In the genomic region with DNA sequence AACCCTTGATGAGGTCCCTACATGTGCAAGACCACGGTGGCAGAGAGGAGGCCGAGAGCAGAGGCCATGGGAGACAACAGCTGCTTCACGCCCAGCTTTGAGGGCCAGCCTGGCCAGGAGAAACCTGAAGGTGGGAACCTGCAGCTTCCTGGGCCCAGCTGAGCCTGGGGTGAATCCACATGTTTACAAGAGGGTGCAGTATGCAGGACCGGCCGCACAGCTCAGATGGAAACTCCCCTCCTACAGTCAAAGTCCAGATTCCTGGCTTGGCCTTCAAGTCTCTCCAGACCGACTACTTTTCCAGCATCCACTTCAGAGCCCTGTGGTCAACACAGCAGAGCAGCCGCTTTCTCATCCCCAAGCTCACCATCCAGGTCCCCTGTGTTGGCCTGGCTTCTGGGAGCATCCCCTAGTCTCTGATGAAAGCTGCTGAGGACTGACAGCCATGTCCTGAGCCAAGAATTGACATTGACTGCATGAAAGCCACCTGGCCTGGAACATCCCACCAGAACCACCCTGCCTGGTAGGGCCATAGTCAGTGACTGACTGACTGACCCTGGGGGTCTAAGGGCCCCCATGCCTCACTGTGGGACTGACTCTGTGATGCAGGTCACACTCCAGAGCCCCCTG, we compare ENCODE assay signal across 24 cellular contexts. TPM values are rescaled to one million over a fixed set of nuclear protein-coding genes. Genes with fewer than 3 reads are reported as not detected.
DNase-seq lines count a peak whose midpoint lies in the region; ATAC-seq, FAIRE-seq and TF ChIP-seq lines count a peak whose summit lies in the region.
"Had no signal": no experiment of that assay in that cellular context is flagged by ENCODE, and none has a peak within 500 bp of the region (broad histone marks: within the 10 kb centered on the region; RNA-seq: fewer than 3 reads in every experiment).

No MANE protein-coding gene starts in this region.

- peak overlapping the region; percentile 25 for H3K23ac ChIP-seq in neuronal stem cell (ENCODE audit: low read depth, low read length, poor library complexity)

- H2BK5ac ChIP-seq in neuronal stem cell (ENCODE audit: low read length): no peak overlapping the region

- peak overlapping the region; percentile 33 for H2BK15ac ChIP-seq in neuronal stem cell (ENCODE audit: low read length)

- in situ Hi-C loops in HepG2 (cut with HindIII; ENCODE audit: extremely low pct_ligation_motif_present, low pct_unique_long_range_greater_than_20kb): no loop called here

- H3K9me3 ChIP-seq in HepG2 (ENCODE audit: low read length) (no peaks in the 10 kb centered on the region), right lobe of liver (no peaks in the 10 kb centered on the region), hepatocyte (ENCODE audit: low read depth) (no peaks in the 10 kb centered on the region), neuronal stem cell (replicated peaks in 1 of 2; ENCODE audit: control insufficient read depth in 2 of 2, insufficient read depth in 1 of 2, low read depth in 1 of 2, low read length in 2 of 2) (peaks cover 4 to 15% of the 10 kb centered on the region in 2 donors)
- H3K9me3 ChIP-seq: HAP-1, SJCRH30 had no signal

- WGBS in HepG2 (ENCODE audit: low lambda C conversion rate): 20% methylated on average over 4 of the region's 7 CpGs
- no CpG with 5 or more reads among the region's 7 CpGs for WGBS in right lobe of liver (ENCODE audit: insufficient coverage, low coverage, low lambda C conversion rate, missing lambda C conversion rate)
- 86% methylated on average over 7 of the region's 7 CpGs for WGBS in hepatocyte (ENCODE audit: low lambda C conversion rate, missing lambda C conversion rate)
- WGBS in neuronal stem cell (ENCODE audit: extremely low coverage in 2 of 2, insufficient read length in 2 of 2, insufficient replicate concordance in 1 of 2), 2 donors: no CpG with 5 or more reads among the region's 7 CpGs

- H3K9ac ChIP-seq in HepG2 (ENCODE audit: insufficient read depth, low read depth, low read length): no peak overlapping the region
- no peak overlapping the region for H3K9ac ChIP-seq in neuronal stem cell (ENCODE audit: low read depth, low read length, poor library complexity)

- no peak overlapping the region for H3K4ac ChIP-seq in neuronal stem cell (ENCODE audit: low read length)

- TF ChIP-seq POLR2A in HepG2 (IDR thresholded peaks at IDR 0.05; ENCODE audit: insufficient read depth in 1 of 2, low read depth in 2 of 2, low read length in 2 of 2) (no peak), right lobe of liver (IDR thresholded peaks at IDR 0.05) (no peak)

- no TSS peak for BruUV-seq in HepG2 (replicated peaks; lab: Mats Ljungman, UMichigan)

- H3K36me3 ChIP-seq in HepG2 (replicated peaks in 1 of 2; ENCODE audit: control insufficient read depth in 1 of 2, insufficient read depth in 2 of 2, low read length in 2 of 2) (no peaks in the 10 kb centered on the region), right lobe of liver (no peaks in the 10 kb centered on the region), hepatocyte (replicated peaks; ENCODE audit: insufficient read depth, low read depth) (no peaks in the 10 kb centered on the region), neuronal stem cell (replicated peaks in 1 of 2; ENCODE audit: control insufficient read depth in 2 of 2, insufficient read depth in 2 of 2, low read length in 2 of 2) (no peaks in the 10 kb centered on the region)
- H3K36me3 ChIP-seq: HAP-1, SJCRH30 had no signal

- H4K8ac ChIP-seq in neuronal stem cell (ENCODE audit: low read depth, low read length): no peak overlapping the region

- peak overlapping the region; percentile 20; the same call in 1 of the 2 replicates for H3K4me2 ChIP-seq in HepG2 (ENCODE audit: low read depth, low read length)
- H3K4me2 ChIP-seq in hepatocyte: no peak overlapping the region
- H3K4me2 ChIP-seq in neuronal stem cell (ENCODE audit: insufficient read depth, low read length, poor library complexity, severe bottlenecking): no peak overlapping the region
- H3K4me2 ChIP-seq: PC-9 had no signal

- peak; percentile 77 for ATAC-seq in HepG2
- no peak for ATAC-seq in right lobe of liver
- ATAC-seq in GM18519 (IDR thresholded peaks at IDR 0.05; ENCODE audit: low FRiP score, unreplicated experiment): no peak
- ATAC-seq: K562, Right ventricle myocardium inferior, SK-N-SH treated with all-trans-retinoic acid at 6 μM for 48 hours had no signal

- CTCF ChIA-PET in HepG2 (lab: Yijun Ruan, JAX; ENCODE audit: low intra/inter-chr PET ratio, low total read pairs): no interaction called here

- TF ChIP-seq RAD21 in HepG2 (CRISPR knock-in tag; IDR thresholded peaks at IDR 0.05): no peak

- H2AK5ac ChIP-seq in neuronal stem cell (ENCODE audit: low read depth, low read length): peak overlapping the region; percentile 50

- DNase-seq in HepG2 (ENCODE audit: low spot score) (peak; percentile 16), right lobe of liver (no peak), hepatocyte (ENCODE audit: low spot score) (peak; percentile 46), neuronal stem cell (ENCODE audit: low spot score) (no peak), DMS114 treated with DMSO at 0.1 percent for 48 hours (lab: John Stamatoyannopoulos, UW; ENCODE audit: unreplicated experiment) (no peak), kidney glomerular epithelial cell (lab: John Stamatoyannopoulos, UW) (no peak)
- DNase-seq: ACHN, GOT3, HFFc6, Kasumi-1, NCI-H1105, NCI-H2029, NCI-H446 treated with DMSO at 0.1 percent for 48 hours, NCI-H526, NCI-H82, PC-9, SJCRH30 had no signal

- H3K18ac ChIP-seq in neuronal stem cell (ENCODE audit: low read length): peak overlapping the region; percentile 7

- H4K20me1 ChIP-seq in HepG2 (ENCODE audit: insufficient read depth, low read length) (no peaks in the 10 kb centered on the region), hepatocyte (ENCODE audit: insufficient read depth, poor library complexity, severe bottlenecking) (no peaks in the 10 kb centered on the region)

- TF ChIP-seq EP300 in HepG2 (IDR thresholded peaks at IDR 0.05; ENCODE audit: low read depth in 2 of 2, low read length in 2 of 2) (no peak), HepG2 (CRISPR knock-in tag; IDR thresholded peaks at IDR 0.05; ENCODE audit: borderline replicate concordance) (no peak)

- POLR2A ChIA-PET in HepG2 (lab: Yijun Ruan, JAX): no interaction called here

- no peak overlapping the region for H2BK12ac ChIP-seq in neuronal stem cell (ENCODE audit: low read length)

- no peak overlapping the region for H2BK120ac ChIP-seq in neuronal stem cell (ENCODE audit: low read depth, low read length)

- H3K9me2 ChIP-seq in hepatocyte (replicated peaks; ENCODE audit: insufficient read depth): no peaks in the 10 kb centered on the region

- no peak overlapping the region for H3K27ac ChIP-seq in HepG2 (ENCODE audit: extremely low read length, insufficient read depth, low read length)
- H3K27ac ChIP-seq in right lobe of liver: no peak overlapping the region
- no peak overlapping the region for H3K27ac ChIP-seq in hepatocyte
- no peak overlapping the region for H3K27ac ChIP-seq in neuronal stem cell (replicated peaks; ENCODE audit: low read length)
- H3K27ac ChIP-seq: 22Rv1, PC-9, SJCRH30 had no signal

- TF ChIP-seq CTCF in HepG2 (CRISPR knock-in tag; IDR thresholded peaks at IDR 0.05) (no peak), right lobe of liver (IDR thresholded peaks at IDR 0.05) (no peak), hepatocyte (IDR thresholded peaks at IDR 0.05; ENCODE audit: poor library complexity) (no peak)

- H3K27me3 ChIP-seq in HepG2 (ENCODE audit: control insufficient read depth in 1 of 2, insufficient read depth in 2 of 2, low read length in 2 of 2) (peaks cover 7 to 35% of the 10 kb centered on the region in 2 experiments; a peak in 4 of 5 replicates), right lobe of liver (no peaks in the 10 kb centered on the region), hepatocyte (no peaks in the 10 kb centered on the region), neuronal stem cell (ENCODE audit: control insufficient read depth in 3 of 3, insufficient read depth in 3 of 3, low read depth in 1 of 3, low read length in 3 of 3) (no peaks in the 10 kb centered on the region)
- H3K27me3 ChIP-seq: SJCRH30 had no signal

- intact Hi-C loops in HepG2 (cut with micrococcal nuclease; ENCODE audit: unreplicated experiment): no loop called here
- intact Hi-C loops in right lobe of liver (cut with DNase I): no loop called here

- H3K14ac ChIP-seq in neuronal stem cell (ENCODE audit: low read length): no peak overlapping the region

- no peaks in the 10 kb centered on the region for H3K79me1 ChIP-seq in neuronal stem cell (ENCODE audit: low read depth, low read length)

- no peak overlapping the region for H2AFZ ChIP-seq in HepG2 (ENCODE audit: low read length)
- H2AFZ ChIP-seq in hepatocyte: no peak overlapping the region
- H2AFZ ChIP-seq in neuronal stem cell (ENCODE audit: low read length): no peak overlapping the region
- H2AFZ ChIP-seq: PC-9 had no signal

- no peak overlapping the region for H4K91ac ChIP-seq in neuronal stem cell (ENCODE audit: low read depth, low read length, poor library complexity)

- no peak for FAIRE-seq in HepG2 (lab: Jason Lieb, UNC)
- FAIRE-seq: GM18507, K562 had no signal

- H3K4me1 ChIP-seq in HepG2 (ENCODE audit: insufficient read depth, low read length) (peaks cover 39% of the 10 kb centered on the region), right lobe of liver (no peaks in the 10 kb centered on the region), hepatocyte (ENCODE audit: insufficient read depth) (no peaks in the 10 kb centered on the region), neuronal stem cell (ENCODE audit: control insufficient read depth in 2 of 2, insufficient read depth in 1 of 2, low read depth in 1 of 2, low read length in 2 of 2) (peaks cover 9 to 17% of the 10 kb centered on the region in 2 donors)
- H3K4me1 ChIP-seq: HAP-1, SJCRH30 had no signal

- H3K79me2 ChIP-seq in HepG2 (ENCODE audit: insufficient read depth, low read length): no peaks in the 10 kb centered on the region
- H3K79me2 ChIP-seq in hepatocyte: no peaks in the 10 kb centered on the region

- no peak overlapping the region for H3K4me3 ChIP-seq in HepG2 (replicated peaks in 1 of 3; ENCODE audit: insufficient read depth in 1 of 3, low read depth in 2 of 3, low read length in 3 of 3)
- no peak overlapping the region for H3K4me3 ChIP-seq in right lobe of liver
- no peak overlapping the region for H3K4me3 ChIP-seq in hepatocyte
- no peak overlapping the region for H3K4me3 ChIP-seq in neuronal stem cell (ENCODE audit: low read length in 2 of 2)
- H3K4me3 ChIP-seq: HAP-1, K562, PC-9, SJCRH30 had no signal

RNA-seq across cellular contexts. Expression of a gene that starts 39.5 kb away (rescaled TPM):
- total RNA-seq in HepG2 (2016; rRNA removed; fragmentation: Illumina TruSeq; extraction: Trizol) (107 and 117 TPM in 2 replicates), right lobe of liver (100 to 1,000 TPM in 3 of 6 experiments, 10 to 100 TPM in 3; 67.0 to 283 (median 94.1) TPM), hepatocyte (69.6 and 80.2 TPM in 2 replicates)
- total RNA-seq in HepG2 (2016; cell fraction: cytosol; rRNA removed; fragmentation: Illumina TruSeq; extraction: Trizol; ENCODE audit: low read depth): 18.0 and 19.0 TPM in 2 replicates
- 91.6 and 108 TPM in 2 replicates for total RNA-seq in HepG2 (2016; cell fraction: insoluble cytoplasmic fraction; rRNA removed; fragmentation: Illumina TruSeq; extraction: Trizol)
- total RNA-seq in HepG2 (2016; cell fraction: membrane; rRNA removed; fragmentation: Illumina TruSeq; extraction: Trizol): 58.9 and 60.9 TPM in 2 replicates
- 68.6 and 72.9 TPM in 2 replicates for total RNA-seq in HepG2 (2016; cell fraction: nucleus; rRNA removed; fragmentation: Illumina TruSeq; extraction: Trizol)
- polyA plus RNA-seq in HepG2 (2011; rRNA removed) (126 and 136 TPM in 2 replicates), hepatocyte (81.9 and 82.9 TPM in 2 replicates)
- 73.2 and 112 TPM in 2 replicates for polyA plus RNA-seq in HepG2 (2011; cell fraction: cytosol; rRNA removed)
- 161 and 292 TPM in 2 replicates for polyA plus RNA-seq in HepG2 (2011; cell fraction: nucleus; rRNA removed)
- polyA plus RNA-seq in HepG2 (2012): 60.9 and 65.2 TPM in 2 replicates
- polyA plus RNA-seq in HepG2 (2016; cell fraction: cytosol; fragmentation: Illumina TruSeq; extraction: Trizol; ENCODE audit: low read depth): 10.4 and 11.6 TPM in 2 replicates
- polyA plus RNA-seq in HepG2 (2016; cell fraction: insoluble cytoplasmic fraction; fragmentation: Illumina TruSeq; extraction: Trizol; ENCODE audit: low read depth): 75.4 and 106 TPM in 2 replicates
- 24.6 and 25.9 TPM in 2 replicates for polyA plus RNA-seq in HepG2 (2016; cell fraction: membrane; fragmentation: Illumina TruSeq; extraction: Trizol; ENCODE audit: low read depth)
- polyA plus RNA-seq in HepG2 (2016; cell fraction: nucleus; fragmentation: Illumina TruSeq; extraction: Trizol; ENCODE audit: insufficient read depth, low read depth): 90.1 and 100 TPM in 2 replicates
- 30.5 and 379 TPM in 2 replicates for polyA minus RNA-seq in HepG2 (2011; rRNA and poly(A)+ RNA removed; ENCODE audit: low replicate concordance)
- polyA minus RNA-seq in HepG2 (2011; cell fraction: cytosol; rRNA and poly(A)+ RNA removed): 191 and 225 TPM in 2 replicates
- 120 and 156 TPM in 2 replicates for polyA minus RNA-seq in HepG2 (2011; cell fraction: nucleus; rRNA and poly(A)+ RNA removed)
- polyA plus RNA-seq in neuronal stem cell (2013, experiment 1 of 2): 56.5 TPM
- polyA plus RNA-seq in neuronal stem cell (2013, experiment 2 of 2): 57.8 TPM

Comparison
In these comparisons a context has a peak if more than half of its experiments do, and no peak if none do; other contexts are left out.
1. DNase-seq: peak in HepG2 (single experiment) and hepatocyte (single experiment); none in right lobe of liver (0 of 3), neuronal stem cell (single experiment), DMS114 treated with DMSO at 0.1 percent for 48 hours (single experiment) and kidney glomerular epithelial cell (single experiment).